8 cellular contexts compared by ENCODE assay signal in genomic region chr1:107963601-107964396, GRCh38. TPM values are rescaled to one million over a fixed set of nuclear protein-coding genes. Genes with fewer than 3 reads are reported as not detected.
DNase-seq lines count a peak whose midpoint lies in the region; ATAC-seq, FAIRE-seq and TF ChIP-seq lines count a peak whose summit lies in the region.

No MANE protein-coding gene starts in this region.

- intact Hi-C loops in pancreas (cut with DNase I), result no loop called here

- peaks cover 0 to 7% (median 1%) of the 10 kb centered on the region in 4 donors for H3K27me3 ChIP-seq in pancreas

- DNase-seq in MV-4-11 (lab: John Stamatoyannopoulos, UW) (peak; percentile 77), activated T-helper 1 cell treated with Interleukin-2 at 50 U/mL for 16 hours (ENCODE audit: low read depth) (peak; percentile 5), glomerular visceral epithelial cell (ENCODE audit: extremely low spot score) (peak; percentile 2), pancreas (peak in 2 of 6 donors; percentile 9 to 19), NCI-H1105 treated with DMSO at 0.1 percent for 48 hours (lab: John Stamatoyannopoulos, UW) (no peak), retina (no peak)

- no peaks in the 10 kb centered on the region for H3K9me3 ChIP-seq in HEK293 (ENCODE audit: control insufficient read depth, insufficient read depth, low read depth, low read length)
- H3K9me3 ChIP-seq in pancreas, result no peaks in the 10 kb centered on the region

- H3K27ac ChIP-seq in HEK293 (ENCODE audit: extremely low read depth, low read depth, low read length) (no peak overlapping the region; the same call in 1 of the 2 replicates), pancreas (peak overlapping the region in 1 of 4 donors; percentile 33)

- H3K4me1 ChIP-seq in HEK293 (ENCODE audit: control insufficient read depth, insufficient read depth, low read length) (no peaks in the 10 kb centered on the region), pancreas (no peaks in the 10 kb centered on the region)

- no peaks in the 10 kb centered on the region for H3K36me3 ChIP-seq in HEK293 (ENCODE audit: control insufficient read depth in 2 of 2, insufficient read depth in 1 of 2, low read length in 2 of 2)
- no peaks in the 10 kb centered on the region for H3K36me3 ChIP-seq in pancreas

- H3K4me3 ChIP-seq in HEK293 (ENCODE audit: low read depth, low read length) (peak overlapping the region; percentile 56), pancreas (peak overlapping the region in 3 of 4 donors; percentile 22 to 51 (median 26))

- WGBS in pancreas, 2 donors, result 5% methylated on average over 24 of the region's 24 CpGs

- CTCF ChIA-PET in HEK293 (lab: Yijun Ruan, JAX), result interaction anchor here (0.5 to 0.7 kb wide), 2 partner anchors 51 to 275 kb away, joined by 3 to 4 read pairs; no protein-coding TSS in a partner anchor

- POLR2A ChIA-PET in HEK293 (lab: Yijun Ruan, JAX), result interaction anchor here (1.3 to 1.9 kb wide), 2 partner anchors 13 to 27 kb away, joined by 4 to 7 read pairs; no protein-coding TSS in a partner anchor

- TF ChIP-seq CTCF in HEK293 (tag by site-specific recombination; IDR thresholded peaks at IDR 0.05) (no peak), pancreas (IDR thresholded peaks at IDR 0.05) (no peak)

- peak; percentile 84 for ATAC-seq in GM18498 (IDR thresholded peaks at IDR 0.05; ENCODE audit: unreplicated experiment)
- ATAC-seq in pancreas, result peak in 3 of 4 donors; percentile 30 to 58 (median 54)

- FAIRE-seq in pancreas (lab: Jason Lieb, UNC), result no peak

TF ChIP-seq in HEK293, 187 proteins besides CTCF, POLR2A, EP300 and RAD21:
- TF ChIP-seq, protein P1, sequence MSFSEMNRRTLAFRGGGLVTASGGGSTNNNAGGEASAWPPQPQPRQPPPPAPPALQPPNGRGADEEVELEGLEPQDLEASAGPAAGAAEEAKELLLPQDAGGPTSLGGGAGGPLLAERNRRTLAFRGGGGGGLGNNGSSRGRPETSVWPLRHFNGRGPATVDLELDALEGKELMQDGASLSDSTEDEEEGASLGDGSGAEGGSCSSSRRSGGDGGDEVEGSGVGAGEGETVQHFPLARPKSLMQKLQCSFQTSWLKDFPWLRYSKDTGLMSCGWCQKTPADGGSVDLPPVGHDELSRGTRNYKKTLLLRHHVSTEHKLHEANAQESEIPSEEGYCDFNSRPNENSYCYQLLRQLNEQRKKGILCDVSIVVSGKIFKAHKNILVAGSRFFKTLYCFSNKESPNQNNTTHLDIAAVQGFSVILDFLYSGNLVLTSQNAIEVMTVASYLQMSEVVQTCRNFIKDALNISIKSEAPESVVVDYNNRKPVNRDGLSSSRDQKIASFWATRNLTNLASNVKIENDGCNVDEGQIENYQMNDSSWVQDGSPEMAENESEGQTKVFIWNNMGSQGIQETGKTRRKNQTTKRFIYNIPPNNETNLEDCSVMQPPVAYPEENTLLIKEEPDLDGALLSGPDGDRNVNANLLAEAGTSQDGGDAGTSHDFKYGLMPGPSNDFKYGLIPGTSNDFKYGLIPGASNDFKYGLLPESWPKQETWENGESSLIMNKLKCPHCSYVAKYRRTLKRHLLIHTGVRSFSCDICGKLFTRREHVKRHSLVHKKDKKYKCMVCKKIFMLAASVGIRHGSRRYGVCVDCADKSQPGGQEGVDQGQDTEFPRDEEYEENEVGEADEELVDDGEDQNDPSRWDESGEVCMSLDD (tag by site-specific recombination; IDR thresholded peaks at IDR 0.05), result no peak
- TF ChIP-seq ZNF558 (tag by site-specific recombination; IDR thresholded peaks at IDR 0.05), result no peak
- TF ChIP-seq ZFP37 (tag by site-specific recombination; IDR thresholded peaks at IDR 0.05), result no peak
- peak; percentile 47; the same call in 1 of the 2 replicates for TF ChIP-seq PRDM1 (tag by site-specific recombination; IDR thresholded peaks at IDR 0.05)
- TF ChIP-seq ZNF629 (tag by site-specific recombination; IDR thresholded peaks at IDR 0.05), result 0 out of 2 replicates have a peak, but pooled peaks have one; percentile 19
- no peak for TF ChIP-seq ZNF473 (tag by site-specific recombination; IDR thresholded peaks at IDR 0.05)
- no peak for TF ChIP-seq ZNF2 (tag by site-specific recombination; IDR thresholded peaks at IDR 0.05)
- no peak for TF ChIP-seq ZNF146 (tag by site-specific recombination; IDR thresholded peaks at IDR 0.05)
- no peak for TF ChIP-seq ZNF660 (tag by site-specific recombination; IDR thresholded peaks at IDR 0.05)
- no peak for TF ChIP-seq ZNF423 (tag by site-specific recombination; IDR thresholded peaks at IDR 0.05)
- no peak for TF ChIP-seq ZNF785 (tag by site-specific recombination; IDR thresholded peaks at IDR 0.05)
- no peak for TF ChIP-seq ZBTB7A (tag by site-specific recombination; IDR thresholded peaks at IDR 0.05; ENCODE audit: low read depth)
- TF ChIP-seq ZNF530 (tag by site-specific recombination; IDR thresholded peaks at IDR 0.05; ENCODE audit: low read depth), result no peak
- no peak for TF ChIP-seq ZSCAN16 (tag by site-specific recombination; IDR thresholded peaks at IDR 0.05)
- no peak for TF ChIP-seq ZNF549 (tag by site-specific recombination; IDR thresholded peaks at IDR 0.05)
- TF ChIP-seq ZXDB (tag by site-specific recombination; IDR thresholded peaks at IDR 0.05), result no peak

RNA-seq across cellular contexts. Expression of gene VAV3, which starts 1.2 kb away (rescaled TPM):
- 10 to 100 TPM; 10.5 to 21.4 (median 14.4) TPM for total RNA-seq in pancreas
- 10 to 100 TPM in 1 of 2 donors, 1 to 10 TPM in 1; 7.1 to 11.5 TPM for polyA plus RNA-seq in pancreas

Comparison
In these comparisons a context has a peak if more than half of its experiments do, and no peak if none do; other contexts are left out.
1. DNase-seq: peak in MV-4-11 (single experiment), activated T-helper 1 cell treated with Interleukin-2 at 50 U/mL for 16 hours (single experiment) and glomerular visceral epithelial cell (single experiment); none in NCI-H1105 treated with DMSO at 0.1 percent for 48 hours (single experiment) and retina (single experiment).